Comparison of ENCODE assay signal across 21 cellular contexts in genomic region chr11:15927866-15928217, GRCh38.
"Had no signal": no experiment of that assay in that cellular context is flagged by ENCODE, and none has a peak within 500 bp of the region (broad histone marks: within the 10 kb centered on the region; RNA-seq: fewer than 3 reads in every experiment).

No MANE protein-coding gene starts in this region.

- H3K4me3 ChIP-seq: K562 had no signal

- H3K4me1 Mint-ChIP-seq: IgD-negative memory B cell had no signal

- H3K27ac Mint-ChIP-seq: IgD-negative memory B cell had no signal

- H3K4me2 ChIP-seq: KMS-11 had no signal

- DNase-seq: Kasumi-1, MM.1S, NCI-H1105, NCI-H1417, NCI-H1436 treated with DMSO at 0.1 percent for 48 hours, NCI-H1694, NCI-H1930, NCI-H2081, NCI-H2107, NCI-H2227 treated with DMSO at 0.1 percent for 48 hours, NCI-H524 treated with DMSO at 0.1 percent for 48 hours, NCI-H69, NCI-H774, SHP77, T-helper 1 cell had no signal

- H3K36me3 Mint-ChIP-seq: IgD-negative memory B cell had no signal

- H3K27ac ChIP-seq: HL-60, KMS-11 had no signal

- H3K27me3 Mint-ChIP-seq: IgD-negative memory B cell had no signal

- ATAC-seq: K562, Panc1, SK-N-SH treated with all-trans-retinoic acid at 6 μM for 48 hours had no signal

- H3K9ac ChIP-seq: KMS-11 had no signal
